1 cellular context compared by ENCODE assay signal in genomic region chr12:57518920-57519757, GRCh38.
TF ChIP-seq lines count a peak whose summit lies in the region.

No MANE protein-coding gene starts in this region.

TF ChIP-seq in endothelial cell of umbilical vein, 7 proteins besides CTCF, POLR2A, EP300 and RAD21:
- no peak for TF ChIP-seq FOS (IDR thresholded peaks at IDR 0.05; ENCODE audit: borderline replicate concordance, insufficient read depth, low read length)
- TF ChIP-seq MAX (IDR thresholded peaks at IDR 0.05; ENCODE audit: insufficient read depth, insufficient read length): no peak
- TF ChIP-seq EZH2 (IDR thresholded peaks at IDR 0.05; ENCODE audit: borderline replicate concordance, low read depth, low read length, severe bottlenecking): no peak
- no peak for TF ChIP-seq POLR2AphosphoS5 (IDR thresholded peaks at IDR 0.05; ENCODE audit: insufficient read depth, low read depth, low read length)
- no peak for TF ChIP-seq GATA2 (IDR thresholded peaks at IDR 0.05; ENCODE audit: insufficient read depth, insufficient read length, low read depth, low read length)
- TF ChIP-seq JUN (IDR thresholded peaks at IDR 0.05; ENCODE audit: borderline replicate concordance, insufficient read depth, insufficient read length, low read depth): no peak
- TF ChIP-seq MYC (IDR thresholded peaks at IDR 0.05; ENCODE audit: low read depth, low read length): no peak
